Comparison of ENCODE assay signal across 8 cellular contexts in genomic region chr7:87152112-87152896, GRCh38. TPM values are rescaled to one million over a fixed set of nuclear protein-coding genes. Genes with fewer than 3 reads are reported as not detected.
DNase-seq lines count a peak whose midpoint lies in the region; ATAC-seq and TF ChIP-seq lines count a peak whose summit lies in the region.

DMTF1 (plus strand) TSS chr7:87152453; CDS start chr7:87164942, 12,489 bp downstream.

- H3K27ac ChIP-seq in DND-41 (ENCODE audit: low read length), result peak within 1 kb of the TSS; percentile 94
- H3K27ac ChIP-seq in GM23248, result peak within 1 kb of the TSS; percentile 98

- H3K27me3 ChIP-seq in DND-41 (ENCODE audit: insufficient read depth, low read length, poor library complexity) (no peaks in the 10 kb centered on the region), GM23248 (replicated peaks; ENCODE audit: insufficient read depth) (no peaks in the 10 kb centered on the region)

- peaks cover 43% of the 10 kb centered on the region for H3K4me1 ChIP-seq in DND-41 (ENCODE audit: insufficient read depth, low read length)
- H3K4me1 ChIP-seq in GM23248 (ENCODE audit: insufficient read depth), result peaks cover 26% of the 10 kb centered on the region

- H3K9ac ChIP-seq in DND-41 (ENCODE audit: low read depth, low read length) (peak within 1 kb of the TSS; percentile 100), GM23248 (peak within 1 kb of the TSS; percentile 99)

- H3K9me3 ChIP-seq in DND-41 (ENCODE audit: insufficient read depth, low read length, severe bottlenecking), result no peaks in the 10 kb centered on the region
- H3K9me3 ChIP-seq in GM23248 (ENCODE audit: low read depth), result no peaks in the 10 kb centered on the region

- ATAC-seq in DND-41 (ENCODE audit: insufficient read depth, low read depth) (peak; percentile 84), naive B cell (ENCODE audit: low read depth in 2 of 2) (peak; percentile 81 to 82)
- peak; percentile 93 for ATAC-seq in stimulated activated memory B cell treated with anti-CD40 and anti-IgM and Interleukin-4, amounts not matched to agents 10 μg/mL and 1 μg/mL and 100 μg/mL, for 72 hours

- intact Hi-C loops in activated T-helper 1 cell treated with anti-CD3 and anti-CD28 coated beads, Interleukin-12 subunit alpha, Interleukin-12 subunit beta, Interleukin-2, Interleukin-4 antibody, amounts not matched to agents 30 ng/mL and 10 ng/mL and 1 ng/mL, durations not matched to agents 14 hours and 24 hours and 36 hours (cut with micrococcal nuclease), result loop anchor here (1.0 to 5.0 kb wide), 8 partner anchors 35 to 1065 kb away; partner anchors contain the start of genes CROT, DBF4, RUNDC3B and SLC25A40

- peak within 1 kb of the TSS; percentile 95 for H3K4me3 Mint-ChIP-seq in activated T-helper 1 cell treated with anti-CD3 and anti-CD28 coated beads, Interleukin-12 subunit alpha, Interleukin-12 subunit beta, Interleukin-2, Interleukin-4 antibody, amounts not matched to agents 30 ng/mL and 10 ng/mL and 1 ng/mL, durations not matched to agents 14 hours and 24 hours and 36 hours
- peak within 1 kb of the TSS; percentile 92 to 98 (median 97) for H3K4me3 Mint-ChIP-seq in naive B cell
- peak within 1 kb of the TSS; percentile 87 for H3K4me3 Mint-ChIP-seq in stimulated activated memory B cell treated with anti-CD40 and anti-IgM and Interleukin-4, amounts not matched to agents 10 μg/mL and 1 μg/mL and 100 μg/mL, for 72 hours

- H2AFZ ChIP-seq in DND-41 (ENCODE audit: low read depth, low read length) (peak within 1 kb of the TSS; percentile 95), GM23248 (peak within 1 kb of the TSS; percentile 93)

- H3K36me3 ChIP-seq in DND-41 (ENCODE audit: insufficient read depth, low read length) (peaks cover 26% of the 10 kb centered on the region), GM23248 (ENCODE audit: low read depth) (no peaks in the 10 kb centered on the region)

- H3K4me2 ChIP-seq in DND-41 (ENCODE audit: insufficient read depth, low read length) (peak within 1 kb of the TSS; percentile 82), GM23248 (ENCODE audit: unreplicated experiment) (peak within 1 kb of the TSS; percentile 99)

- H3F3A ChIP-seq in GM23248 (ENCODE audit: insufficient read depth), result peaks cover 37% of the 10 kb centered on the region

- H3K4me3 ChIP-seq in DND-41 (ENCODE audit: low read depth in 1 of 2, low read length in 2 of 2) (peak within 1 kb of the TSS; percentile 81 to 96), GM23248 (peak within 1 kb of the TSS; percentile 95)

- peaks cover 48% of the 10 kb centered on the region for H3K4me1 Mint-ChIP-seq in activated T-helper 1 cell treated with anti-CD3 and anti-CD28 coated beads, Interleukin-12 subunit alpha, Interleukin-12 subunit beta, Interleukin-2, Interleukin-4 antibody, amounts not matched to agents 30 ng/mL and 10 ng/mL and 1 ng/mL, durations not matched to agents 14 hours and 24 hours and 36 hours (ENCODE audit: low read depth)
- peaks cover 25 to 44% (median 33%) of the 10 kb centered on the region in 3 donors for H3K4me1 Mint-ChIP-seq in naive B cell
- H3K4me1 Mint-ChIP-seq in stimulated activated memory B cell treated with anti-CD40 and anti-IgM and Interleukin-4, amounts not matched to agents 10 μg/mL and 1 μg/mL and 100 μg/mL, for 72 hours, result peaks cover 38% of the 10 kb centered on the region

- peak; percentile 88 for DNase-seq in DND-41
- peak; percentile 99 for DNase-seq in GM23248
- DNase-seq in Kasumi-1 (lab: John Stamatoyannopoulos, UW), result peak; percentile 85 to 87
- peak; percentile 97 for DNase-seq in RPMI7951 (ENCODE audit: low read depth)
- peak; percentile 83 for DNase-seq in activated T-helper 1 cell treated with anti-CD3 and anti-CD28 coated beads, Interleukin-12 subunit alpha, Interleukin-12 subunit beta, Interleukin-2, Interleukin-4 antibody, amounts not matched to agents 30 ng/mL and 10 ng/mL and 1 ng/mL, durations not matched to agents 14 hours and 24 hours and 36 hours (ENCODE audit: low spot score)
- peak; percentile 96 for DNase-seq in fibroblast of gingiva (ENCODE audit: low read depth)
- peak; percentile 87 for DNase-seq in naive B cell

- no peaks in the 10 kb centered on the region for H3K9me2 ChIP-seq in GM23248 (ENCODE audit: insufficient read depth)

- H3K27me3 Mint-ChIP-seq in activated T-helper 1 cell treated with anti-CD3 and anti-CD28 coated beads, Interleukin-12 subunit alpha, Interleukin-12 subunit beta, Interleukin-2, Interleukin-4 antibody, amounts not matched to agents 30 ng/mL and 10 ng/mL and 1 ng/mL, durations not matched to agents 14 hours and 24 hours and 36 hours (ENCODE audit: insufficient read depth), result no peaks in the 10 kb centered on the region
- no peaks in the 10 kb centered on the region for H3K27me3 Mint-ChIP-seq in naive B cell
- no peaks in the 10 kb centered on the region for H3K27me3 Mint-ChIP-seq in stimulated activated memory B cell treated with anti-CD40 and anti-IgM and Interleukin-4, amounts not matched to agents 10 μg/mL and 1 μg/mL and 100 μg/mL, for 72 hours

- in situ Hi-C loops in GM23248 (cut with MboI), result no loop called here

- H3K36me3 Mint-ChIP-seq in activated T-helper 1 cell treated with anti-CD3 and anti-CD28 coated beads, Interleukin-12 subunit alpha, Interleukin-12 subunit beta, Interleukin-2, Interleukin-4 antibody, amounts not matched to agents 30 ng/mL and 10 ng/mL and 1 ng/mL, durations not matched to agents 14 hours and 24 hours and 36 hours (ENCODE audit: low read depth), result peaks cover 21% of the 10 kb centered on the region
- H3K36me3 Mint-ChIP-seq in naive B cell, result no peaks in the 10 kb centered on the region
- H3K36me3 Mint-ChIP-seq in stimulated activated memory B cell treated with anti-CD40 and anti-IgM and Interleukin-4, amounts not matched to agents 10 μg/mL and 1 μg/mL and 100 μg/mL, for 72 hours, result peaks cover 8% of the 10 kb centered on the region

- H3K27ac Mint-ChIP-seq in activated T-helper 1 cell treated with anti-CD3 and anti-CD28 coated beads, Interleukin-12 subunit alpha, Interleukin-12 subunit beta, Interleukin-2, Interleukin-4 antibody, amounts not matched to agents 30 ng/mL and 10 ng/mL and 1 ng/mL, durations not matched to agents 14 hours and 24 hours and 36 hours, result peak within 1 kb of the TSS; percentile 99
- peak within 1 kb of the TSS; percentile 99 to 100 (median 99) for H3K27ac Mint-ChIP-seq in naive B cell
- peak within 1 kb of the TSS; percentile 94 for H3K27ac Mint-ChIP-seq in stimulated activated memory B cell treated with anti-CD40 and anti-IgM and Interleukin-4, amounts not matched to agents 10 μg/mL and 1 μg/mL and 100 μg/mL, for 72 hours

- 0 to 1% methylated on average over 66 to 69 of the region's 71 CpGs for WGBS in GM23248 (ENCODE audit: low coverage in 1 of 2, low lambda C conversion rate in 2 of 2, missing lambda C conversion rate in 2 of 2), 2 experiments

- peaks cover 53% of the 10 kb centered on the region for H3K79me2 ChIP-seq in DND-41 (ENCODE audit: insufficient read depth, low read length)
- peaks cover 45% of the 10 kb centered on the region for H3K79me2 ChIP-seq in GM23248 (ENCODE audit: insufficient read depth)

- H4K20me1 ChIP-seq in DND-41 (ENCODE audit: insufficient read depth, low read length) (peaks cover 34% of the 10 kb centered on the region; the same call in 1 of the 2 replicates), GM23248 (ENCODE audit: insufficient read depth) (peaks cover 24% of the 10 kb centered on the region; the same call in 1 of the 2 replicates)

- peak; percentile 9 for TF ChIP-seq CTCF in DND-41 (IDR thresholded peaks at IDR 0.05; ENCODE audit: borderline replicate concordance, extremely low read depth, low read length, poor library complexity, severe bottlenecking)

- no peaks in the 10 kb centered on the region for H3K9me3 Mint-ChIP-seq in activated T-helper 1 cell treated with anti-CD3 and anti-CD28 coated beads, Interleukin-12 subunit alpha, Interleukin-12 subunit beta, Interleukin-2, Interleukin-4 antibody, amounts not matched to agents 30 ng/mL and 10 ng/mL and 1 ng/mL, durations not matched to agents 14 hours and 24 hours and 36 hours
- no peaks in the 10 kb centered on the region for H3K9me3 Mint-ChIP-seq in naive B cell
- H3K9me3 Mint-ChIP-seq in stimulated activated memory B cell treated with anti-CD40 and anti-IgM and Interleukin-4, amounts not matched to agents 10 μg/mL and 1 μg/mL and 100 μg/mL, for 72 hours, result no peaks in the 10 kb centered on the region

RNA-seq across cellular contexts. Expression of gene DMTF1, which starts in this region (rescaled TPM):
- total RNA-seq in GM23248 (2014; rRNA removed; shearing (Covaris generic)), result 28.4 and 93.0 TPM in 2 replicates
- polyA plus RNA-seq in GM23248 (2016; fragmentation: Nextera tagmentation; extraction: Ambion mirVana) (18.2 and 28.6 TPM in 2 replicates), naive B cell (ENCODE audit: low read depth in 6 of 6) (10 to 100 TPM; 25.3 to 76.6 (median 45.2) TPM)
- total RNA-seq in RPMI7951 (2014; rRNA removed; shearing (Covaris generic)), result 25.9 and 53.5 TPM in 2 replicates
- total RNA-seq in activated T-helper 1 cell treated with anti-CD3 and anti-CD28 coated beads, Interleukin-12 subunit alpha, Interleukin-12 subunit beta, Interleukin-2, Interleukin-4 antibody, amounts not matched to agents 30 ng/mL and 10 ng/mL and 1 ng/mL, durations not matched to agents 14 hours and 24 hours and 36 hours, result 103 and 116 TPM in 2 replicates

Comparison
In these comparisons a context has a peak if more than half of its experiments do, and no peak if none do; other contexts are left out.
1. Peak in every context shown above with its lines: DNase-seq, ATAC-seq, H3K4me3 ChIP-seq and H3K27ac ChIP-seq.